In the genomic region with DNA sequence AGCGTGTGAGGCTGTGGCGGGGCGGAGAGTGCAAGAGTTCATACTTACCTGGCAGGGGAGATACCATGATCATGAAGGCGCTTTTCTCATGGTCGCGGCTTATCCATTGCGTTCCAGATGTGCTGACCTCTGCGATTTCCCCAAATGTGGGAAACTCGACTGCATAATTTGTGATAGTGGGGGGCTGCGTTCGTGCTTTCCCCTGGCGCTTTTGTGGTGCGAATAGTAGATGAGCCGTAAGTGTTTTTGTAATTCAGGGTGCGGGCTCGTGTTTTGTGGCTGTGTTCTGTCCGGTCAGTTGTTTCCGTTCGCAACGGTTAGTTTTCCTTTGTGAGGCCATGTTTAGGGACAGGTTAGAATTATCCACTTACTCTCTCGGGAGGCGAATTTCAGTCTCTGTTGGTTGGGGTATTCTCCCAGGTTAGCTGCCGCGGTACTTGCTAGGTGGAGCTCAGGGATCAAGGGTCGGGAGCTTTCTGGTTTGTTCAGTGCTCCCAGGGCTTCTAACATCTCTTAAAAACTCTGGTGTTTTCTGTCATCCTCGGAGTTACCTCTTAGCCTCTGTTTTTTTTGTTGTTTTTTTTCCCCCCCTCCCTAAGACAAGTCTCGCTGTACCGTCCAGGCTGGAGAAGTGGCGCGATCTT, we compare ENCODE assay signal across 8 cellular contexts. TPM values are rescaled to one million over a fixed set of nuclear protein-coding genes. Genes with fewer than 3 reads are reported as not detected.
A peak's percentile ranks its signal among the peaks of the same experiment; 100 is the strongest.
DNase-seq lines count a peak whose midpoint lies in the region; ATAC-seq and TF ChIP-seq lines count a peak whose summit lies in the region.
"Not testable (repeated sequence)": the region's sequence is repeated elsewhere in the genome, so short reads cannot be mapped to it uniquely, and the experiment has no call there.

No MANE protein-coding gene starts in this region.

- not testable (repeated sequence) for H3K9me3 Mint-ChIP-seq in natural killer cell

- POLR2A ChIA-PET in RWPE1 (lab: Yijun Ruan, JAX; ENCODE audit: low non-redundant PET) = not testable (repeated sequence)

- intact Hi-C loops in natural killer cell (cut with micrococcal nuclease) = not testable (repeated sequence)

- H3K36me3 Mint-ChIP-seq in natural killer cell = not testable (repeated sequence)

- peak overlapping the region; percentile 98 for H3K4me3 Mint-ChIP-seq in natural killer cell

- H3K27ac ChIP-seq in RWPE1 = peak overlapping the region; percentile 80

- not testable (repeated sequence) for TF ChIP-seq CTCF in RWPE1 (conservative IDR thresholded peaks at IDR 0.05; ENCODE audit: low read depth); fibroblast of mammary gland (conservative IDR thresholded peaks at IDR 0.05; ENCODE audit: control insufficient read depth, insufficient read depth, low read depth, low read length); natural killer cell (IDR thresholded peaks at IDR 0.05)

- peaks cover 7 to 14% of the 10 kb centered on the region in 2 donors for H3K4me1 Mint-ChIP-seq in natural killer cell

- not testable (repeated sequence) for H3K27me3 Mint-ChIP-seq in natural killer cell (ENCODE audit: low read depth in 2 of 2)

- peak; percentile 94 for DNase-seq in DMS79 (lab: John Stamatoyannopoulos, UW)
- DNase-seq in KG1 (lab: John Stamatoyannopoulos, UW) = peak; percentile 86
- DNase-seq in RWPE1 (ENCODE audit: low spot score) = not testable (repeated sequence)
- peak; percentile 64 to 83 for DNase-seq in activated T-helper 1 cell treated with anti-CD3 and anti-CD28 coated beads, Interleukin-2, amount 50 U/mL, for 16 hours (ENCODE audit: low read depth in 1 of 2, low spot score in 1 of 2)
- peak; percentile 98 for DNase-seq in fibroblast of mammary gland (ENCODE audit: low read depth)
- peak; percentile 76 for DNase-seq in natural killer cell
- peak; percentile 77 to 86 for DNase-seq in stimulated activated CD8-positive, alpha-beta memory T cell treated with anti-CD3 and anti-CD28 coated beads, Interleukin-7, amount 100 ng/mL, for 4 hours (ENCODE audit: low read depth in 2 of 2)

- CTCF ChIA-PET in RWPE1 (lab: Yijun Ruan, JAX) = not testable (repeated sequence)

- peak overlapping the region; percentile 33 for H3K4me3 ChIP-seq in fibroblast of mammary gland (ENCODE audit: control insufficient read depth, low read depth, low read length)

- ATAC-seq in GM21723 (IDR thresholded peaks at IDR 0.05; ENCODE audit: unreplicated experiment) (peak; percentile 77), natural killer cell (peak; percentile 65 to 89 (median 73))

- H3K27ac Mint-ChIP-seq in natural killer cell = peak overlapping the region; percentile 98

RNA-seq across cellular contexts. Expression of a gene that starts 39.6 kb away (rescaled TPM):
- under 1 TPM; 0.33 to 0.50 (median 0.43) TPM for total RNA-seq in natural killer cell
